ENCODE assay signal across 8 cellular contexts in the genomic region with DNA sequence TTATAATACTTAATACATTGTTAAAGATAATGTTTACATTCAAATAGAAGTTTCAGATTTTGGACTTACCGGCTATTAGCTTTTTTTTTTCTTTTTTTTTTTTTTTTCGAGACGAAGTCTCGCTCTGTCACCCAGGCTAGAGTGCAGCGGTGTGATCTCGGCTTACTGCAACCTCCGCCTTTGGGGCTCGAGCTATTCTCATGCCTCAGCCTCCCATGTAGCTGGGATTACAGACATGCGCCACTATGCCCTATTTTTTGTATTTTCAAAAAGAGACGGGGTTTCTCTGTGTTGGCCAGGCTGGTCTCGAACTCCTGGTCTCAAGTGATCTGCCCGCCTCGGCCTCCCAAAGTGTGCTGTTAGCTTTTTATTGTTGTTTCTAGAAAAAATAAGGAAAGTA. TPM values are rescaled to one million over a fixed set of nuclear protein-coding genes. Genes with fewer than 3 reads are reported as not detected.
DNase-seq lines count a peak whose midpoint lies in the region; ATAC-seq and TF ChIP-seq lines count a peak whose summit lies in the region.
"Not testable (repeated sequence)": the region's sequence is repeated elsewhere in the genome, so short reads cannot be mapped to it uniquely, and the experiment has no call there.

No MANE protein-coding gene starts in this region.

- H3K36me3 Mint-ChIP-seq in T-helper 1 cell treated with Interleukin-12 subunit alpha and Interleukin-12 subunit beta and Interleukin-4 antibody, amounts not matched to agents 30 μg/mL and 1 μg/mL, for 36 hours (ENCODE audit: low read depth), result peaks cover 28% of the 10 kb centered on the region
- H3K36me3 Mint-ChIP-seq in activated CD8-positive, alpha-beta T cell treated with anti-CD3 and anti-CD28 coated beads, Interleukin-2, amount 10 ng/mL, durations not matched to agents 7 days and 5 days (ENCODE audit: low read depth), result peaks cover 49% of the 10 kb centered on the region
- H3K36me3 Mint-ChIP-seq in activated naive CD4-positive, alpha-beta T cell treated with anti-CD3 and anti-CD28 coated beads, Interleukin-2, amount 50 U/mL, for 24 hours, result peaks cover 12% of the 10 kb centered on the region
- peaks cover 26% of the 10 kb centered on the region for H3K36me3 Mint-ChIP-seq in nephron progenitor cell (ENCODE audit: low read depth)
- H3K36me3 Mint-ChIP-seq in stimulated activated effector memory CD8-positive, alpha-beta T cell treated with anti-CD3 and anti-CD28 coated beads, Interleukin-12 subunit alpha, Interleukin-12 subunit beta, amount 100 ng/mL, for 72 hours, result peaks cover 79% of the 10 kb centered on the region

- H3K27ac Mint-ChIP-seq in T-helper 1 cell treated with Interleukin-12 subunit alpha and Interleukin-12 subunit beta and Interleukin-4 antibody, amounts not matched to agents 30 μg/mL and 1 μg/mL, for 36 hours, result peak overlapping the region; percentile 94
- peak overlapping the region; percentile 95 for H3K27ac Mint-ChIP-seq in activated CD8-positive, alpha-beta T cell treated with anti-CD3 and anti-CD28 coated beads, Interleukin-2, amount 10 ng/mL, durations not matched to agents 7 days and 5 days
- H3K27ac Mint-ChIP-seq in activated naive CD4-positive, alpha-beta T cell treated with anti-CD3 and anti-CD28 coated beads, Interleukin-2, amount 50 U/mL, for 24 hours, result peak overlapping the region; percentile 96
- not testable (repeated sequence) for H3K27ac Mint-ChIP-seq in nephron progenitor cell
- H3K27ac Mint-ChIP-seq in stimulated activated effector memory CD8-positive, alpha-beta T cell treated with anti-CD3 and anti-CD28 coated beads, Interleukin-12 subunit alpha, Interleukin-12 subunit beta, amount 100 ng/mL, for 72 hours, result peak overlapping the region; percentile 94

- H3K27ac ChIP-seq in BLaER1 treated with 17β-estradiol and CSF1 and Interleukin-3, amounts not matched to agents 10 nM and 100 nM, result peak overlapping the region in 7 of 11 experiments; percentile 34 to 100 (median 64); a peak in 9 of 22 replicates
- H3K27ac ChIP-seq in HUES48 (ENCODE audit: low read depth, low read length), result not testable (repeated sequence)

- peak overlapping the region; percentile 87 for H3K4me3 Mint-ChIP-seq in T-helper 1 cell treated with Interleukin-12 subunit alpha and Interleukin-12 subunit beta and Interleukin-4 antibody, amounts not matched to agents 30 μg/mL and 1 μg/mL, for 36 hours
- peak overlapping the region; percentile 73 for H3K4me3 Mint-ChIP-seq in activated CD8-positive, alpha-beta T cell treated with anti-CD3 and anti-CD28 coated beads, Interleukin-2, amount 10 ng/mL, durations not matched to agents 7 days and 5 days
- peak overlapping the region; percentile 95 for H3K4me3 Mint-ChIP-seq in activated naive CD4-positive, alpha-beta T cell treated with anti-CD3 and anti-CD28 coated beads, Interleukin-2, amount 50 U/mL, for 24 hours
- H3K4me3 Mint-ChIP-seq in nephron progenitor cell, result peak overlapping the region; percentile 52
- peak overlapping the region; percentile 76 for H3K4me3 Mint-ChIP-seq in stimulated activated effector memory CD8-positive, alpha-beta T cell treated with anti-CD3 and anti-CD28 coated beads, Interleukin-12 subunit alpha, Interleukin-12 subunit beta, amount 100 ng/mL, for 72 hours

- not testable (repeated sequence) for H3K9me3 Mint-ChIP-seq in T-helper 1 cell treated with Interleukin-12 subunit alpha and Interleukin-12 subunit beta and Interleukin-4 antibody, amounts not matched to agents 30 μg/mL and 1 μg/mL, for 36 hours; activated CD8-positive, alpha-beta T cell treated with anti-CD3 and anti-CD28 coated beads, Interleukin-2, amount 10 ng/mL, durations not matched to agents 7 days and 5 days (ENCODE audit: insufficient read depth); activated naive CD4-positive, alpha-beta T cell treated with anti-CD3 and anti-CD28 coated beads, Interleukin-2, amount 50 U/mL, for 24 hours; nephron progenitor cell; stimulated activated effector memory CD8-positive, alpha-beta T cell treated with anti-CD3 and anti-CD28 coated beads, Interleukin-12 subunit alpha, Interleukin-12 subunit beta, amount 100 ng/mL, for 72 hours

- peak overlapping the region; percentile 57 to 89 (median 73) for H3K4me2 ChIP-seq in BLaER1 treated with 17β-estradiol and CSF1 and Interleukin-3, amounts not matched to agents 10 nM and 100 nM

- POLR2A ChIA-PET in activated CD8-positive, alpha-beta T cell treated with anti-CD3 and anti-CD28 coated beads, Interleukin-2, amount 10 ng/mL, durations not matched to agents 7 days and 5 days (lab: Charles Lee), result interaction anchor here (0.6 to 8.8 kb wide), 16 partner anchors 9 to 135 kb away, joined by 3 to 194 read pairs (median 28); partner anchors contain the start of gene HINT1

- peaks cover 32 to 64% (median 58%) of the 10 kb centered on the region in 11 experiments for H4K20me1 ChIP-seq in BLaER1 treated with 17β-estradiol and CSF1 and Interleukin-3, amounts not matched to agents 10 nM and 100 nM

- H3K4me1 ChIP-seq in BLaER1 treated with 17β-estradiol and CSF1 and Interleukin-3, amounts not matched to agents 10 nM and 100 nM, result peaks cover 35 to 72% (median 61%) of the 10 kb centered on the region in 10 experiments
- not testable (repeated sequence) for H3K4me1 ChIP-seq in HUES48 (ENCODE audit: control insufficient read depth, insufficient read depth, low read length)

- not testable (repeated sequence) for H3K27me3 ChIP-seq in BLaER1 treated with 17β-estradiol and CSF1 and Interleukin-3, amounts not matched to agents 10 nM and 100 nM; HUES48 (ENCODE audit: control insufficient read depth, insufficient read depth, low read length)

- peak; percentile 71 for DNase-seq in activated CD8-positive, alpha-beta T cell treated with anti-CD3 and anti-CD28 coated beads, Interleukin-2, amount 10 ng/mL, durations not matched to agents 7 days and 5 days
- DNase-seq in effector CD8-positive, alpha-beta T cell (lab: John Stamatoyannopoulos, UW), result peak; percentile 18
- not testable (repeated sequence) for DNase-seq in nephron progenitor cell; stimulated activated effector memory CD8-positive, alpha-beta T cell treated with anti-CD3 and anti-CD28 coated beads, Interleukin-12 subunit alpha, Interleukin-12 subunit beta, amount 100 ng/mL, for 72 hours (ENCODE audit: low spot score in 2 of 2)

- peak overlapping the region in 9 of 10 experiments; percentile 20 to 98 (median 30); a peak in 8 of 20 replicates for H3K4me3 ChIP-seq in BLaER1 treated with 17β-estradiol and CSF1 and Interleukin-3, amounts not matched to agents 10 nM and 100 nM
- H3K4me3 ChIP-seq in HUES48 (ENCODE audit: low read depth, low read length), result 0 out of 2 replicates have a peak overlapping the region, but pooled peaks have one; percentile 92

- peaks cover 0 to 33% (median 21%) of the 10 kb centered on the region in 11 experiments; a peak in 16 of 22 replicates for H3K36me3 ChIP-seq in BLaER1 treated with 17β-estradiol and CSF1 and Interleukin-3, amounts not matched to agents 10 nM and 100 nM
- not testable (repeated sequence) for H3K36me3 ChIP-seq in HUES48 (ENCODE audit: control insufficient read depth, insufficient read depth, low read length)

- CTCF ChIA-PET in activated CD8-positive, alpha-beta T cell treated with anti-CD3 and anti-CD28 coated beads, Interleukin-2, amount 10 ng/mL, durations not matched to agents 7 days and 5 days (lab: Charles Lee), result interaction anchor here (0.9 to 6.7 kb wide), 10 partner anchors 8 to 152 kb away, joined by 3 to 67 read pairs (median 10); partner anchors contain the start of gene HINT1

- TF ChIP-seq CTCF in nephron progenitor cell (IDR thresholded peaks at IDR 0.05), result not testable (repeated sequence)

- peak overlapping the region in 5 of 11 experiments; percentile 7 to 97 (median 49); a peak in 5 of 22 replicates for H3K9ac ChIP-seq in BLaER1 treated with 17β-estradiol and CSF1 and Interleukin-3, amounts not matched to agents 10 nM and 100 nM
- not testable (repeated sequence) for H3K9ac ChIP-seq in HUES48 (ENCODE audit: low read depth, low read length)

- not testable (repeated sequence) for H3K27me3 Mint-ChIP-seq in T-helper 1 cell treated with Interleukin-12 subunit alpha and Interleukin-12 subunit beta and Interleukin-4 antibody, amounts not matched to agents 30 μg/mL and 1 μg/mL, for 36 hours (ENCODE audit: low read depth); activated CD8-positive, alpha-beta T cell treated with anti-CD3 and anti-CD28 coated beads, Interleukin-2, amount 10 ng/mL, durations not matched to agents 7 days and 5 days (ENCODE audit: low read depth); activated naive CD4-positive, alpha-beta T cell treated with anti-CD3 and anti-CD28 coated beads, Interleukin-2, amount 50 U/mL, for 24 hours; nephron progenitor cell (ENCODE audit: low read depth, poor library complexity)

- H3K9me3 ChIP-seq in BLaER1 treated with 17β-estradiol and CSF1 and Interleukin-3, amounts not matched to agents 10 nM and 100 nM (replicated peaks in 1 of 11); HUES48 (ENCODE audit: control insufficient read depth, insufficient read depth, low read length): not testable (repeated sequence)

- not testable (repeated sequence) for ATAC-seq in activated CD8-positive, alpha-beta T cell treated with anti-CD3 and anti-CD28 coated beads, Interleukin-2, amount 10 ng/mL, durations not matched to agents 7 days and 5 days; stimulated activated effector memory CD8-positive, alpha-beta T cell treated with anti-CD3 and anti-CD28 coated beads, Interleukin-12 subunit alpha, Interleukin-12 subunit beta, amount 100 ng/mL, for 72 hours

- H3K4me1 Mint-ChIP-seq in T-helper 1 cell treated with Interleukin-12 subunit alpha and Interleukin-12 subunit beta and Interleukin-4 antibody, amounts not matched to agents 30 μg/mL and 1 μg/mL, for 36 hours (ENCODE audit: low read depth), result peaks cover 29% of the 10 kb centered on the region
- peaks cover 54% of the 10 kb centered on the region for H3K4me1 Mint-ChIP-seq in activated CD8-positive, alpha-beta T cell treated with anti-CD3 and anti-CD28 coated beads, Interleukin-2, amount 10 ng/mL, durations not matched to agents 7 days and 5 days (ENCODE audit: low read depth)
- H3K4me1 Mint-ChIP-seq in activated naive CD4-positive, alpha-beta T cell treated with anti-CD3 and anti-CD28 coated beads, Interleukin-2, amount 50 U/mL, for 24 hours, result peaks cover 58% of the 10 kb centered on the region
- H3K4me1 Mint-ChIP-seq in nephron progenitor cell, result peaks cover 29% of the 10 kb centered on the region
- H3K4me1 Mint-ChIP-seq in stimulated activated effector memory CD8-positive, alpha-beta T cell treated with anti-CD3 and anti-CD28 coated beads, Interleukin-12 subunit alpha, Interleukin-12 subunit beta, amount 100 ng/mL, for 72 hours, result peaks cover 39% of the 10 kb centered on the region

RNA-seq across cellular contexts. Expression of gene CDC42SE2, which starts 2.5 kb away (rescaled TPM):
- total RNA-seq in activated CD8-positive, alpha-beta T cell treated with anti-CD3 and anti-CD28 coated beads, Interleukin-2, amount 10 ng/mL, durations not matched to agents 7 days and 5 days, result 100 to 1,000 TPM; 115 to 126 TPM
